ENCODE assay signal across 7 cellular contexts in genomic region chr3:44995142-44995770, GRCh38. TPM values are rescaled to one million over a fixed set of nuclear protein-coding genes. Genes with fewer than 3 reads are reported as not detected.
DNase-seq lines count a peak whose midpoint lies in the region; ATAC-seq and TF ChIP-seq lines count a peak whose summit lies in the region.

No MANE protein-coding gene starts in this region.

- no peaks in the 10 kb centered on the region for H3K27me3 ChIP-seq in HCT116 (ENCODE audit: insufficient read depth, low read length)

- POLR2A ChIA-PET in HCT116 (lab: Charles Lee): interaction anchor here (0.7 kb wide), 1 partner anchor 19 kb away, joined by 4 read pairs; the partner anchor contains the start of genes EXOSC7 and ZDHHC3
- POLR2A ChIA-PET in OCI-LY7 (lab: Charles Lee): no interaction called here

- BruUV-seq in HCT116 (replicated peaks; lab: Mats Ljungman, UMichigan): no TSS peak
- BruUV-seq in OCI-LY7 (replicated peaks; lab: Mats Ljungman, UMichigan): no TSS peak

- H4K20me1 ChIP-seq in HCT116 (ENCODE audit: insufficient read depth): no peaks in the 10 kb centered on the region; the same call in 1 of the 2 replicates
- H4K20me1 ChIP-seq in OCI-LY7 (ENCODE audit: insufficient read depth, low read length): no peaks in the 10 kb centered on the region

- DNase-seq in HCT116 (ENCODE audit: low read depth, low spot score) (no peak), SHP77 (lab: John Stamatoyannopoulos, UW) (peak; percentile 29 to 40), fibroblast of the aortic adventitia (ENCODE audit: low read depth) (peak; percentile 68), stromal cell of bone marrow (ENCODE audit: low read depth) (peak; percentile 75), GOT3 (lab: John Stamatoyannopoulos, UW) (no peak), OCI-LY7 (ENCODE audit: low spot score) (no peak)

- H3K79me2 ChIP-seq in HCT116 (ENCODE audit: insufficient read depth, low read length) (peaks cover 57% of the 10 kb centered on the region), OCI-LY7 (ENCODE audit: insufficient read depth, low read depth, low read length) (no peaks in the 10 kb centered on the region)

- H3K27ac ChIP-seq in HCT116 (ENCODE audit: low read depth, low read length) (peak overlapping the region; percentile 26), OCI-LY7 (ENCODE audit: low read depth, low read length, poor library complexity, severe bottlenecking) (no peak overlapping the region)

- H3K4me3 ChIP-seq in HCT116 (replicated peaks in 1 of 2; ENCODE audit: low read depth in 1 of 2, low read length in 2 of 2) (no peak overlapping the region), fibroblast of the aortic adventitia (ENCODE audit: low read depth, low read length) (no peak overlapping the region), OCI-LY7 (ENCODE audit: low read depth, low read length, poor library complexity, severe bottlenecking) (no peak overlapping the region)

- TF ChIP-seq RAD21 in HCT116 (IDR thresholded peaks at IDR 0.05; ENCODE audit: low read depth): no peak

- H3K4me1 ChIP-seq in HCT116 (ENCODE audit: control insufficient read depth in 1 of 2, insufficient read depth in 2 of 2, low read length in 2 of 2) (peaks cover 26 to 30% of the 10 kb centered on the region in 2 experiments), OCI-LY7 (ENCODE audit: insufficient read depth, low read length, poor library complexity, severe bottlenecking) (peaks cover 2% of the 10 kb centered on the region)

- TF ChIP-seq CTCF in HCT116 (IDR thresholded peaks at IDR 0.05 in 2 of 3, conservative IDR thresholded peaks at IDR 0.05 in 1 of 3; ENCODE audit: borderline replicate concordance in 1 of 3, insufficient read depth in 1 of 3, low read depth in 2 of 3, low read length in 2 of 3) (no peak), fibroblast of the aortic adventitia (IDR thresholded peaks at IDR 0.05; ENCODE audit: insufficient read depth, low read length) (no peak), OCI-LY7 (conservative IDR thresholded peaks at IDR 0.05; ENCODE audit: low read length) (no peak)

- H2AFZ ChIP-seq in HCT116 (ENCODE audit: low read depth, low read length, poor library complexity, severe bottlenecking) (no peak overlapping the region), OCI-LY7 (ENCODE audit: low read length) (no peak overlapping the region)

- no peaks in the 10 kb centered on the region for H3K9me3 ChIP-seq in HCT116 (ENCODE audit: control insufficient read depth in 1 of 2, insufficient read depth in 1 of 2, low read depth in 1 of 2, low read length in 2 of 2)
- H3K9me3 ChIP-seq in OCI-LY7 (ENCODE audit: low read length): no peaks in the 10 kb centered on the region

- no peak for TF ChIP-seq POLR2A in HCT116 (IDR thresholded peaks at IDR 0.05; ENCODE audit: borderline replicate concordance, extremely low read depth, insufficient read depth, insufficient read length)

- peaks cover 19 to 48% of the 10 kb centered on the region in 2 experiments; a peak in 3 of 4 replicates for H3K36me3 ChIP-seq in HCT116 (ENCODE audit: control insufficient read depth in 1 of 2, insufficient read depth in 2 of 2, low read length in 2 of 2)
- peaks cover 99% of the 10 kb centered on the region for H3K36me3 ChIP-seq in OCI-LY7 (ENCODE audit: insufficient read depth, low read length)

- ATAC-seq in HCT116 (no peak), HG02885 (IDR thresholded peaks at IDR 0.05; ENCODE audit: poor library complexity, unreplicated experiment) (no peak)

- CTCF ChIA-PET in HCT116 (lab: Charles Lee): no interaction called here
- CTCF ChIA-PET in OCI-LY7 (lab: Charles Lee; ENCODE audit: unreplicated experiment): no interaction called here

- H3K9ac ChIP-seq in HCT116 (ENCODE audit: low read length): no peak overlapping the region

- intact Hi-C loops in HCT116 (cut with micrococcal nuclease) (loop anchor here (10.0 kb wide), 1 partner anchor 460 kb away; no protein-coding TSS in a partner anchor), OCI-LY7 (cut with micrococcal nuclease; ENCODE audit: unreplicated experiment) (no loop called here)

- H3K9me2 ChIP-seq in HCT116 (ENCODE audit: insufficient read depth): no peaks in the 10 kb centered on the region
- no peaks in the 10 kb centered on the region for H3K9me2 ChIP-seq in OCI-LY7 (ENCODE audit: insufficient read depth, low read length)

- H3K4me2 ChIP-seq in HCT116 (ENCODE audit: low read length): no peak overlapping the region
- H3K4me2 ChIP-seq in OCI-LY7 (ENCODE audit: low read length): no peak overlapping the region

- RAD21 ChIA-PET in HCT116 (lab: Charles Lee; ENCODE audit: low non-redundant PET in 1 of 2, low total read pairs in 2 of 2, uncharacterized antibody in 2 of 2, unreplicated experiment in 2 of 2): no interaction called here

TF ChIP-seq in HCT116, 20 proteins besides CTCF, POLR2A, EP300 and RAD21:
- no peak for TF ChIP-seq MAX (IDR thresholded peaks at IDR 0.05)

RNA-seq across cellular contexts. Expression of gene EXOSC7, which starts 19.2 kb away (rescaled TPM):
- 72.6 TPM for total RNA-seq in HCT116 (2021; ENCODE audit: unreplicated experiment)
- 99.2 and 104 TPM in 2 replicates for polyA plus RNA-seq in HCT116 (2012)
- 26.8 and 80.2 TPM in 2 replicates for total RNA-seq in fibroblast of the aortic adventitia (ENCODE audit: low replicate concordance)
- 60.3 and 71.5 TPM in 2 replicates for total RNA-seq in OCI-LY7 (2014; rRNA removed; shearing (Covaris generic))
- 50.5 and 65.3 TPM in 2 replicates for total RNA-seq in OCI-LY7 (2022)

RNA-seq across cellular contexts. Expression of gene ZDHHC3, which starts 19.3 kb away (rescaled TPM):
- total RNA-seq in HCT116 (2021; ENCODE audit: unreplicated experiment) (61.1 TPM), fibroblast of the aortic adventitia (ENCODE audit: low replicate concordance) (60.2 and 86.8 TPM in 2 replicates), OCI-LY7 (2022) (53.6 and 63.6 TPM in 2 replicates)
- 63.4 and 73.1 TPM in 2 replicates for polyA plus RNA-seq in HCT116 (2012)
- total RNA-seq in OCI-LY7 (2014; rRNA removed; shearing (Covaris generic)): 50.8 and 53.1 TPM in 2 replicates

RNA-seq across cellular contexts. Expression of gene CLEC3B, which starts 30.8 kb away (rescaled TPM):
- total RNA-seq in HCT116 (2021; ENCODE audit: unreplicated experiment) (0.57 TPM), fibroblast of the aortic adventitia (ENCODE audit: low replicate concordance) (10.5 and 12.4 TPM in 2 replicates), OCI-LY7 (2022) (not detected in 2 replicates)
- polyA plus RNA-seq in HCT116 (2012): 0.26 and 0.51 TPM in 2 replicates
- 1.3 TPM in 1 of 2 replicates, not detected in the other for total RNA-seq in OCI-LY7 (2014; rRNA removed; shearing (Covaris generic))

Comparison
In these comparisons a context has a peak if more than half of its experiments do, and no peak if none do; other contexts are left out.
1. DNase-seq: peak in SHP77 (2 of 2), fibroblast of the aortic adventitia (single experiment) and stromal cell of bone marrow (single experiment); none in HCT116 (single experiment), GOT3 (single experiment) and OCI-LY7 (single experiment).